In the genomic region with DNA sequence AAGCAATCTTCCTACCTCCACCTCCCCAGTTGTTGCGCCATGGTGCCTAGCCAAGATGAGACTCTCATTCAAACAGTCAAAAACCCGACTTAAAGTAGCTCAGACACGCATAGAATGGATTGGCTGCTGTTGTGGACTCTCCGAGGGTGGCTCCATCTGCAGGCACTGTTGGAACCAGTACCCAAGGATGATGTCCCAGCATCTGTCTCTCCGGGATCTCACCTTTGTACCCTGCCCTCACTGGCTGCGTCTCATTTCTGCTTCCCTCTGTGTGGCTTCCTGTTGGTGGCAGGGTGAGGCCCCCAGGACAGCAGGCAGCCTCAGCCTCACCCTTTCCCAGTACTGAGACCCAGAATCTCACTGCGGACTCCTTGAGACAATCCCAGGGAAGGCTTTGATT, we compare ENCODE assay signal across 18 cellular contexts. TPM values are rescaled to one million over a fixed set of nuclear protein-coding genes. Genes with fewer than 3 reads are reported as not detected.
"Had no signal": no experiment of that assay in that cellular context is flagged by ENCODE, and none has a peak within 500 bp of the region (broad histone marks: within the 10 kb centered on the region; RNA-seq: fewer than 3 reads in every experiment).

No MANE protein-coding gene starts in this region.

RNA-seq across cellular contexts. Expression of a gene that starts 5.5 kb away (rescaled TPM):
- total RNA-seq: ascending aorta, dermis microvascular lymphatic vessel endothelial cell, fibroblast of lung, fibroblast of villous mesenchyme had no signal
- polyA plus RNA-seq: fibroblast of lung had no signal

RNA-seq across cellular contexts. Expression of a gene that starts 54.8 kb away (rescaled TPM):
- total RNA-seq: activated CD4-positive, alpha-beta memory T cell treated with anti-CD3 and anti-CD28 coated beads, Interleukin-2, amount 10 ng/mL, durations not matched to agents 7 days and 5 days; activated CD4-positive, alpha-beta T cell treated with anti-CD3 and anti-CD28 coated beads, Interleukin-2, amount 10 ng/mL, durations not matched to agents 7 days and 5 days; activated naive CD4-positive, alpha-beta T cell treated with anti-CD3 and anti-CD28 coated beads, Interleukin-2, amount 50 U/mL, for 72 hours; activated naive CD8-positive, alpha-beta T cell treated with anti-CD3 and anti-CD28 coated beads, Interleukin-2, amount 10 ng/mL, durations not matched to agents 7 days and 5 days; activated T-cell treated with anti-CD3 and anti-CD28 coated beads, Interleukin-2, amount 50 U/mL, for 72 hours; ascending aorta; breast epithelium; cardiac muscle cell; colonic mucosa; dermis microvascular lymphatic vessel endothelial cell; endothelial cell of umbilical vein; esophagus squamous epithelium; fibroblast of lung; fibroblast of villous mesenchyme; gastroesophageal sphincter; glomerular endothelial cell; T-helper 1 cell treated with Interleukin-12 subunit alpha and Interleukin-12 subunit beta and Interleukin-4 antibody, amounts not matched to agents 30 ng/mL and 1 ng/mL, for 36 hours had no signal
- polyA plus RNA-seq: endothelial cell of umbilical vein, esophagus, fibroblast of lung had no signal
